ENCODE assay signal across 19 cellular contexts in the genomic region with DNA sequence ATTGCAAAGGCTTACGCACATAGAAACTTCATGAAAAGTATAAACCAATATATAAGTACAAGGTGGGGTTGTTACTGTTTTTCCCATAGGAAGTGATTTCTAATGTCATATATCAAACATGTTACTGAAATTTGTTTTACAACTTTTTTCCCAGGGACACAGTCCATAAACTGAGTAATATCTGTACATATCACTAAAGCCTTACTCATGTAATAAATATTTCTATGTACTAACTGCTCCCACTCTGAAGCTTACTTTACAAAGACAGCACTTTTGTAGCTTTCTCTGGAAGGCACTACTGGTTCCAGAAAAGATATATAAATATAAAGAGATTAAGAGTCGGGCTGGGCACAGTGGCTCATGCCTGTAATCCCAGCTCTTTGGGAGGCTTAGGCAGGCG.
"Had no signal": no experiment of that assay in that cellular context is flagged by ENCODE, and none has a peak within 500 bp of the region (broad histone marks: within the 10 kb centered on the region; RNA-seq: fewer than 3 reads in every experiment).

No MANE protein-coding gene starts in this region.

- ATAC-seq: activated CD8-positive, alpha-beta T cell treated with anti-CD3 and anti-CD28 coated beads, Interleukin-2, amount 10 ng/mL, durations not matched to agents 7 days and 5 days; activated naive CD4-positive, alpha-beta T cell treated with anti-CD3 and anti-CD28 coated beads, Interleukin-2, amount 50 U/mL, for 72 hours; activated T-cell treated with anti-CD3 and anti-CD28 coated beads, Interleukin-2, amount 50 U/mL, for 72 hours; body of pancreas; heart left ventricle; lower lobe of right lung; sciatic nerve; stimulated activated memory B cell treated with anti-CD40 and anti-IgM and Interleukin-4, amounts not matched to agents 10 μg/mL and 1 μg/mL and 100 μg/mL, for 72 hours; WTC11 had no signal

- H3K36me3 Mint-ChIP-seq: activated naive CD4-positive, alpha-beta T cell treated with anti-CD3 and anti-CD28 coated beads, Interleukin-2, amount 50 U/mL, for 72 hours had no signal

- H3K4me3 Mint-ChIP-seq: activated CD8-positive, alpha-beta T cell treated with anti-CD3 and anti-CD28 coated beads, Interleukin-2, amount 10 ng/mL, durations not matched to agents 7 days and 5 days; activated T-cell treated with anti-CD3 and anti-CD28 coated beads, Interleukin-2, amount 50 U/mL, for 72 hours; nephron progenitor cell; stimulated activated memory B cell treated with anti-CD40 and anti-IgM and Interleukin-4, amounts not matched to agents 10 μg/mL and 1 μg/mL and 100 μg/mL, for 72 hours; T-helper 1 cell treated with Interleukin-12 subunit alpha and Interleukin-12 subunit beta and Interleukin-4 antibody, amounts not matched to agents 30 μg/mL and 1 μg/mL, for 36 hours; WTC11 had no signal

- DNase-seq: activated CD4-positive, alpha-beta T cell treated with anti-CD3 and anti-CD28 coated beads for 48 hours; activated CD8-positive, alpha-beta memory T cell treated with anti-CD3 and anti-CD28 coated beads, Interleukin-2, amount 50 U/mL, for 4 hours; activated CD8-positive, alpha-beta T cell treated with anti-CD3 and anti-CD28 coated beads, Interleukin-2, amount 10 ng/mL, durations not matched to agents 7 days and 5 days; activated gamma-delta T cell; activated T-cell treated with anti-CD3 and anti-CD28 coated beads, Interleukin-2, amount 50 U/mL, for 72 hours; amniotic stem cell; body of pancreas; central memory CD4-positive, alpha-beta T cell; heart left ventricle; left cardiac atrium; lower lobe of right lung; nephron progenitor cell; thyroid gland had no signal

- H3K4me1 Mint-ChIP-seq: nephron progenitor cell had no signal

- H3K9me3 ChIP-seq: body of pancreas, esophagus muscularis mucosa, heart left ventricle, lower lobe of right lung, thyroid gland had no signal

- H3K27me3 Mint-ChIP-seq: stimulated activated memory B cell treated with anti-CD40 and anti-IgM and Interleukin-4, amounts not matched to agents 10 μg/mL and 1 μg/mL and 100 μg/mL, for 72 hours had no signal

- H3K27ac Mint-ChIP-seq: activated CD8-positive, alpha-beta T cell treated with anti-CD3 and anti-CD28 coated beads, Interleukin-2, amount 10 ng/mL, durations not matched to agents 7 days and 5 days; nephron progenitor cell; stimulated activated memory B cell treated with anti-CD40 and anti-IgM and Interleukin-4, amounts not matched to agents 10 μg/mL and 1 μg/mL and 100 μg/mL, for 72 hours; T-helper 1 cell treated with Interleukin-12 subunit alpha and Interleukin-12 subunit beta and Interleukin-4 antibody, amounts not matched to agents 30 μg/mL and 1 μg/mL, for 36 hours; WTC11 had no signal
